In the genomic region with DNA sequence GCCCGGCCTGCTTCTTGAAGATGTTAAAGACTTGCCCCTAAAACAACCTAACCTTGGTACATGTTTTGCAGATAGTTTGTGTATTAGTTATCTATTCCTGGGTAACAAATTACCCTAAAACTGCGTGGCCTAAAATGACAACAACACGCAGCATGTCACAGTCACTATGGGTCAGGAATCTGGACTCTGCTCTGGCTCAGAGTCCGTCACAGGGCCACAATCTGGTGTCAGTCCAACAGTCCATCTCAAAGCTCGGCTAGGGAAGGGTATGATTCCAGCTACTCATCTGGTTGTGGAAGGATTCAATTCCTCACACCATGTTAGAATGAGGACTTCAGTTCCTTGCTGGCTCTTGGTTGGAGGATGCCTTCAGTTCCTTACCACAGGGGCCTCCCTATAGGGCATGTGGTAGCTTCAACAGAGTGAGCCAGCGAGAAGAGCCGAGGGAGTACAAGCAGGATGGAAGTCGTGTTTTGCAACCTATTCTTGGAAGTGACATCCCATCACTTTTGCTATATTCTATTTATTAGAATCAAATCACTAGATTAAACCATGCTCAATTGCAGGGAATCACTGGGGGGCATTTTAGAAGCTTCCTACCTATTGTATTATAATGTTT, we compare ENCODE assay signal across 1 cellular context.
TF ChIP-seq lines count a peak whose summit lies in the region.

No MANE protein-coding gene starts in this region.

TF ChIP-seq in HepG2, 621 proteins besides CTCF, POLR2A, EP300 and RAD21 (continued from another document and continues in another):
- TF ChIP-seq, protein P1, sequence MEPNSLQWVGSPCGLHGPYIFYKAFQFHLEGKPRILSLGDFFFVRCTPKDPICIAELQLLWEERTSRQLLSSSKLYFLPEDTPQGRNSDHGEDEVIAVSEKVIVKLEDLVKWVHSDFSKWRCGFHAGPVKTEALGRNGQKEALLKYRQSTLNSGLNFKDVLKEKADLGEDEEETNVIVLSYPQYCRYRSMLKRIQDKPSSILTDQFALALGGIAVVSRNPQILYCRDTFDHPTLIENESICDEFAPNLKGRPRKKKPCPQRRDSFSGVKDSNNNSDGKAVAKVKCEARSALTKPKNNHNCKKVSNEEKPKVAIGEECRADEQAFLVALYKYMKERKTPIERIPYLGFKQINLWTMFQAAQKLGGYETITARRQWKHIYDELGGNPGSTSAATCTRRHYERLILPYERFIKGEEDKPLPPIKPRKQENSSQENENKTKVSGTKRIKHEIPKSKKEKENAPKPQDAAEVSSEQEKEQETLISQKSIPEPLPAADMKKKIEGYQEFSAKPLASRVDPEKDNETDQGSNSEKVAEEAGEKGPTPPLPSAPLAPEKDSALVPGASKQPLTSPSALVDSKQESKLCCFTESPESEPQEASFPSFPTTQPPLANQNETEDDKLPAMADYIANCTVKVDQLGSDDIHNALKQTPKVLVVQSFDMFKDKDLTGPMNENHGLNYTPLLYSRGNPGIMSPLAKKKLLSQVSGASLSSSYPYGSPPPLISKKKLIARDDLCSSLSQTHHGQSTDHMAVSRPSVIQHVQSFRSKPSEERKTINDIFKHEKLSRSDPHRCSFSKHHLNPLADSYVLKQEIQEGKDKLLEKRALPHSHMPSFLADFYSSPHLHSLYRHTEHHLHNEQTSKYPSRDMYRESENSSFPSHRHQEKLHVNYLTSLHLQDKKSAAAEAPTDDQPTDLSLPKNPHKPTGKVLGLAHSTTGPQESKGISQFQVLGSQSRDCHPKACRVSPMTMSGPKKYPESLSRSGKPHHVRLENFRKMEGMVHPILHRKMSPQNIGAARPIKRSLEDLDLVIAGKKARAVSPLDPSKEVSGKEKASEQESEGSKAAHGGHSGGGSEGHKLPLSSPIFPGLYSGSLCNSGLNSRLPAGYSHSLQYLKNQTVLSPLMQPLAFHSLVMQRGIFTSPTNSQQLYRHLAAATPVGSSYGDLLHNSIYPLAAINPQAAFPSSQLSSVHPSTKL (CRISPR knock-in tag; IDR thresholded peaks at IDR 0.05) = peak; percentile 44; the same call in 1 of the 2 replicates
- TF ChIP-seq ELF4 (CRISPR knock-in tag; IDR thresholded peaks at IDR 0.05; ENCODE audit: borderline replicate concordance) (0 out of 2 replicates have a peak, but pooled peaks have one; percentile 31), RARA (CRISPR knock-in tag; IDR thresholded peaks at IDR 0.05) (peak; percentile 47; the same call in 1 of the 2 replicates), NFRKB (IDR thresholded peaks at IDR 0.05) (no peak), SAP130 (CRISPR knock-in tag; IDR thresholded peaks at IDR 0.05; ENCODE audit: low read depth) (peak; percentile 32; the same call in 1 of the 2 replicates), NCOR1 (IDR thresholded peaks at IDR 0.05; ENCODE audit: borderline replicate concordance, low read length) (peak; percentile 81; the same call in 1 of the 2 replicates), NFKB2 (CRISPR knock-in tag; IDR thresholded peaks at IDR 0.05; ENCODE audit: borderline replicate concordance) (no peak), ZNF224 (CRISPR knock-in tag; IDR thresholded peaks at IDR 0.05) (0 out of 2 replicates have a peak, but pooled peaks have one; percentile 42), ZNF772 (CRISPR knock-in tag; IDR thresholded peaks at IDR 0.05) (0 out of 2 replicates have a peak, but pooled peaks have one; percentile 45), FOXK1 (CRISPR knock-in tag; IDR thresholded peaks at IDR 0.05; ENCODE audit: borderline replicate concordance, low read depth) (peak; percentile 33; the same call in 1 of the 2 replicates), MAFK (conservative IDR thresholded peaks at IDR 0.05 in 1 of 2, IDR thresholded peaks at IDR 0.05 in 1 of 2; ENCODE audit: low read length in 2 of 2) (no peak), TP53 (CRISPR knock-in tag; conservative IDR thresholded peaks at IDR 0.05) (no peak), HDAC1 (CRISPR knock-in tag; IDR thresholded peaks at IDR 0.05) (peak; percentile 43), GPN1 (CRISPR knock-in tag; IDR thresholded peaks at IDR 0.05; ENCODE audit: borderline replicate concordance) (no peak), CREB1 (IDR thresholded peaks at IDR 0.05) (0 out of 2 replicates have a peak, but pooled peaks have one; percentile 28), CREB1 (CRISPR knock-in tag; IDR thresholded peaks at IDR 0.05) (no peak), MXI1 (IDR thresholded peaks at IDR 0.05; ENCODE audit: borderline replicate concordance, low read depth, low read length) (peak; percentile 16; the same call in 1 of the 3 replicates), SOX13 (IDR thresholded peaks at IDR 0.05) (no peak), SOX13 (CRISPR knock-in tag; conservative IDR thresholded peaks at IDR 0.05 in 1 of 2, IDR thresholded peaks at IDR 0.05 in 1 of 2) (no peak), TBL1XR1 (IDR thresholded peaks at IDR 0.05; ENCODE audit: borderline replicate concordance, low read length, partially characterized antibody) (no peak)
- TF ChIP-seq, protein P2, sequence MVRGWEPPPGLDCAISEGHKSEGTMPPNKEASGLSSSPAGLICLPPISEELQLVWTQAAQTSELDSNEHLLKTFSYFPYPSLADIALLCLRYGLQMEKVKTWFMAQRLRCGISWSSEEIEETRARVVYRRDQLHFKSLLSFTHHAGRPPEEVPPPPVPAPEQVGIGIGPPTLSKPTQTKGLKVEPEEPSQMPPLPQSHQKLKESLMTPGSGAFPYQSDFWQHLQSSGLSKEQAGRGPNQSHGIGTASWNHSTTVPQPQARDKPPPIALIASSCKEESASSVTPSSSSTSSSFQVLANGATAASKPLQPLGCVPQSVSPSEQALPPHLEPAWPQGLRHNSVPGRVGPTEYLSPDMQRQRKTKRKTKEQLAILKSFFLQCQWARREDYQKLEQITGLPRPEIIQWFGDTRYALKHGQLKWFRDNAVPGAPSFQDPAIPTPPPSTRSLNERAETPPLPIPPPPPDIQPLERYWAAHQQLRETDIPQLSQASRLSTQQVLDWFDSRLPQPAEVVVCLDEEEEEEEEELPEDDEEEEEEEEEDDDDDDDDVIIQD (CRISPR knock-in tag; IDR thresholded peaks at IDR 0.05; ENCODE audit: low read depth) = peak; percentile 72; the same call in 1 of the 2 replicates
- TF ChIP-seq, protein P3, sequence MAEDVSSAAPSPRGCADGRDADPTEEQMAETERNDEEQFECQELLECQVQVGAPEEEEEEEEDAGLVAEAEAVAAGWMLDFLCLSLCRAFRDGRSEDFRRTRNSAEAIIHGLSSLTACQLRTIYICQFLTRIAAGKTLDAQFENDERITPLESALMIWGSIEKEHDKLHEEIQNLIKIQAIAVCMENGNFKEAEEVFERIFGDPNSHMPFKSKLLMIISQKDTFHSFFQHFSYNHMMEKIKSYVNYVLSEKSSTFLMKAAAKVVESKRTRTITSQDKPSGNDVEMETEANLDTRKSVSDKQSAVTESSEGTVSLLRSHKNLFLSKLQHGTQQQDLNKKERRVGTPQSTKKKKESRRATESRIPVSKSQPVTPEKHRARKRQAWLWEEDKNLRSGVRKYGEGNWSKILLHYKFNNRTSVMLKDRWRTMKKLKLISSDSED (CRISPR knock-in tag; IDR thresholded peaks at IDR 0.05) = no peak
- TF ChIP-seq, protein P4, sequence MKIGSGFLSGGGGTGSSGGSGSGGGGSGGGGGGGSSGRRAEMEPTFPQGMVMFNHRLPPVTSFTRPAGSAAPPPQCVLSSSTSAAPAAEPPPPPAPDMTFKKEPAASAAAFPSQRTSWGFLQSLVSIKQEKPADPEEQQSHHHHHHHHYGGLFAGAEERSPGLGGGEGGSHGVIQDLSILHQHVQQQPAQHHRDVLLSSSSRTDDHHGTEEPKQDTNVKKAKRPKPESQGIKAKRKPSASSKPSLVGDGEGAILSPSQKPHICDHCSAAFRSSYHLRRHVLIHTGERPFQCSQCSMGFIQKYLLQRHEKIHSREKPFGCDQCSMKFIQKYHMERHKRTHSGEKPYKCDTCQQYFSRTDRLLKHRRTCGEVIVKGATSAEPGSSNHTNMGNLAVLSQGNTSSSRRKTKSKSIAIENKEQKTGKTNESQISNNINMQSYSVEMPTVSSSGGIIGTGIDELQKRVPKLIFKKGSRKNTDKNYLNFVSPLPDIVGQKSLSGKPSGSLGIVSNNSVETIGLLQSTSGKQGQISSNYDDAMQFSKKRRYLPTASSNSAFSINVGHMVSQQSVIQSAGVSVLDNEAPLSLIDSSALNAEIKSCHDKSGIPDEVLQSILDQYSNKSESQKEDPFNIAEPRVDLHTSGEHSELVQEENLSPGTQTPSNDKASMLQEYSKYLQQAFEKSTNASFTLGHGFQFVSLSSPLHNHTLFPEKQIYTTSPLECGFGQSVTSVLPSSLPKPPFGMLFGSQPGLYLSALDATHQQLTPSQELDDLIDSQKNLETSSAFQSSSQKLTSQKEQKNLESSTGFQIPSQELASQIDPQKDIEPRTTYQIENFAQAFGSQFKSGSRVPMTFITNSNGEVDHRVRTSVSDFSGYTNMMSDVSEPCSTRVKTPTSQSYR (CRISPR knock-in tag; IDR thresholded peaks at IDR 0.05; ENCODE audit: borderline replicate concordance) = no peak
- TF ChIP-seq, protein P5, sequence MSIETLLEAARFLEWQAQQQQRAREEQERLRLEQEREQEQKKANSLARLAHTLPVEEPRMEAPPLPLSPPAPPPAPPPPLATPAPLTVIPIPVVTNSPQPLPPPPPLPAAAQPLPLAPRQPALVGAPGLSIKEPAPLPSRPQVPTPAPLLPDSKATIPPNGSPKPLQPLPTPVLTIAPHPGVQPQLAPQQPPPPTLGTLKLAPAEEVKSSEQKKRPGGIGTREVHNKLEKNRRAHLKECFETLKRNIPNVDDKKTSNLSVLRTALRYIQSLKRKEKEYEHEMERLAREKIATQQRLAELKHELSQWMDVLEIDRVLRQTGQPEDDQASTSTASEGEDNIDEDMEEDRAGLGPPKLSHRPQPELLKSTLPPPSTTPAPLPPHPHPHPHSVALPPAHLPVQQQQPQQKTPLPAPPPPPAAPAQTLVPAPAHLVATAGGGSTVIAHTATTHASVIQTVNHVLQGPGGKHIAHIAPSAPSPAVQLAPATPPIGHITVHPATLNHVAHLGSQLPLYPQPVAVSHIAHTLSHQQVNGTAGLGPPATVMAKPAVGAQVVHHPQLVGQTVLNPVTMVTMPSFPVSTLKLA (IDR thresholded peaks at IDR 0.05) = no peak
- TF ChIP-seq, protein P6, sequence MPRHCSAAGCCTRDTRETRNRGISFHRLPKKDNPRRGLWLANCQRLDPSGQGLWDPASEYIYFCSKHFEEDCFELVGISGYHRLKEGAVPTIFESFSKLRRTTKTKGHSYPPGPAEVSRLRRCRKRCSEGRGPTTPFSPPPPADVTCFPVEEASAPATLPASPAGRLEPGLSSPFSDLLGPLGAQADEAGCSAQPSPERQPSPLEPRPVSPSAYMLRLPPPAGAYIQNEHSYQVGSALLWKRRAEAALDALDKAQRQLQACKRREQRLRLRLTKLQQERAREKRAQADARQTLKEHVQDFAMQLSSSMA (CRISPR knock-in tag; IDR thresholded peaks at IDR 0.05) = 0 out of 2 replicates have a peak, but pooled peaks have one; percentile 27
- TF ChIP-seq, protein P7, sequence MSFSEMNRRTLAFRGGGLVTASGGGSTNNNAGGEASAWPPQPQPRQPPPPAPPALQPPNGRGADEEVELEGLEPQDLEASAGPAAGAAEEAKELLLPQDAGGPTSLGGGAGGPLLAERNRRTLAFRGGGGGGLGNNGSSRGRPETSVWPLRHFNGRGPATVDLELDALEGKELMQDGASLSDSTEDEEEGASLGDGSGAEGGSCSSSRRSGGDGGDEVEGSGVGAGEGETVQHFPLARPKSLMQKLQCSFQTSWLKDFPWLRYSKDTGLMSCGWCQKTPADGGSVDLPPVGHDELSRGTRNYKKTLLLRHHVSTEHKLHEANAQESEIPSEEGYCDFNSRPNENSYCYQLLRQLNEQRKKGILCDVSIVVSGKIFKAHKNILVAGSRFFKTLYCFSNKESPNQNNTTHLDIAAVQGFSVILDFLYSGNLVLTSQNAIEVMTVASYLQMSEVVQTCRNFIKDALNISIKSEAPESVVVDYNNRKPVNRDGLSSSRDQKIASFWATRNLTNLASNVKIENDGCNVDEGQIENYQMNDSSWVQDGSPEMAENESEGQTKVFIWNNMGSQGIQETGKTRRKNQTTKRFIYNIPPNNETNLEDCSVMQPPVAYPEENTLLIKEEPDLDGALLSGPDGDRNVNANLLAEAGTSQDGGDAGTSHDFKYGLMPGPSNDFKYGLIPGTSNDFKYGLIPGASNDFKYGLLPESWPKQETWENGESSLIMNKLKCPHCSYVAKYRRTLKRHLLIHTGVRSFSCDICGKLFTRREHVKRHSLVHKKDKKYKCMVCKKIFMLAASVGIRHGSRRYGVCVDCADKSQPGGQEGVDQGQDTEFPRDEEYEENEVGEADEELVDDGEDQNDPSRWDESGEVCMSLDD (CRISPR knock-in tag; IDR thresholded peaks at IDR 0.05; ENCODE audit: borderline replicate concordance) = no peak
